10 cellular contexts compared by ENCODE assay signal in the genomic region with DNA sequence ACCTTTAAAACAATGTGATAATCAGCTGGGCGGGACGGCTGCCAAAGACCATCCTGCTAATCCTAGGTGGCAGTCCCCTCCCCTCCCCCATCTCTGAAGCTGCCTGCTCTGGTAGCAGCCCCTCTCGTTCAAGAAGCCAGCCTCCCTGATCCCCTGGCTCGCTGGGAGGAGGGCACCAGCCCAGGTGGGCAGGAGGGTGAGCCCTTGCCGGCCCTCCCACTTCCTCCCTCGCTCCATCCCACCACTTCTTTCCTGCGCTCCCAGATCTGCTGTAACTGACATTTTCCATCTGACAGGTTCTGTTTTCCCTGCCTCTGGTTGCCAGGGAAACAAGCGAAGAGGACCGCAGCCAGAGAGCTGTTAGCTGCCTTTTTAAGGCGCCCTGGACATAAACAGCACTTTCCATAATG.
DNase-seq lines count a peak whose midpoint lies in the region; ATAC-seq and TF ChIP-seq lines count a peak whose summit lies in the region.
"Had no signal": no experiment of that assay in that cellular context is flagged by ENCODE, and none has a peak within 500 bp of the region (broad histone marks: within the 10 kb centered on the region; RNA-seq: fewer than 3 reads in every experiment).

No MANE protein-coding gene starts in this region.

- peak; percentile 94 for ATAC-seq in SK-N-SH treated with all-trans-retinoic acid at 6 μM for 48 hours
- no peak for ATAC-seq in HG03378 (IDR thresholded peaks at IDR 0.05; ENCODE audit: unreplicated experiment)
- ATAC-seq: left lobe of liver had no signal

- peaks cover 46% of the 10 kb centered on the region for H3K27me3 ChIP-seq in iPS-18a (ENCODE audit: control insufficient read depth, insufficient read depth, low read length)
- H3K27me3 ChIP-seq in thyroid gland, result no peaks in the 10 kb centered on the region

- no peak overlapping the region for H3K27ac ChIP-seq in iPS-18a (ENCODE audit: low read length)
- H3K27ac ChIP-seq in thyroid gland, result no peak overlapping the region

- peak overlapping the region; percentile 34 for H3K4me3 ChIP-seq in iPS-18a (ENCODE audit: low read length)
- no peak overlapping the region for H3K4me3 ChIP-seq in thyroid gland (replicated peaks in 1 of 3)

- WGBS in thyroid gland, 2 donors, result 2% methylated on average over 10 of the region's 10 CpGs

- TF ChIP-seq CTCF in thyroid gland (IDR thresholded peaks at IDR 0.05), result no peak

- intact Hi-C loops in thyroid gland (cut with DNase I), result no loop called here

- H3K4me1 ChIP-seq in iPS-18a (ENCODE audit: control insufficient read depth, low read depth, low read length) (peaks cover 16% of the 10 kb centered on the region), thyroid gland (no peaks in the 10 kb centered on the region)

- H3K9me3 ChIP-seq in iPS-18a (ENCODE audit: control insufficient read depth, low read depth, low read length) (no peaks in the 10 kb centered on the region), thyroid gland (no peaks in the 10 kb centered on the region)

- H3K36me3 ChIP-seq in iPS-18a (ENCODE audit: control insufficient read depth, low read depth, low read length) (no peaks in the 10 kb centered on the region), thyroid gland (no peaks in the 10 kb centered on the region)

- no peak for TF ChIP-seq POLR2A in thyroid gland (IDR thresholded peaks at IDR 0.05)

- H3K9ac ChIP-seq in iPS-18a (ENCODE audit: low read length), result peak overlapping the region; percentile 28

- peak; percentile 74 to 93 (median 84) for DNase-seq in NCI-H1417 (lab: John Stamatoyannopoulos, UW)
- DNase-seq in NCI-H1417 treated with DMSO at 0.1 percent for 48 hours (lab: John Stamatoyannopoulos, UW), result no peak
- peak; percentile 46 to 47 for DNase-seq in thyroid gland
- DNase-seq in HK-2 (ENCODE audit: unreplicated experiment), result no peak
- no peak for DNase-seq in AG08396 (ENCODE audit: low spot score)
- DNase-seq: activated CD4-positive, alpha-beta T cell treated with anti-CD3 and anti-CD28 coated beads, Interleukin-2, amount 50 U/mL, for 48 hours had no signal

TF ChIP-seq in SK-N-SH treated with all-trans-retinoic acid at 6 μM for 48 hours, 23 proteins besides CTCF, POLR2A, EP300 and RAD21:
- TF ChIP-seq OSR1 (CRISPR knock-in tag; IDR thresholded peaks at IDR 0.05) (no peak), TSHZ2 (CRISPR knock-in tag; IDR thresholded peaks at IDR 0.05) (peak; percentile 79; the same call in 1 of the 2 replicates), ZNF70 (CRISPR knock-in tag; IDR thresholded peaks at IDR 0.05) (0 out of 2 replicates have a peak, but pooled peaks have one; percentile 8), SNAI2 (CRISPR knock-in tag; IDR thresholded peaks at IDR 0.05) (peak; percentile 18; the same call in 1 of the 2 replicates), ESRRG (CRISPR knock-in tag; IDR thresholded peaks at IDR 0.05) (no peak), ISL1 (CRISPR knock-in tag; IDR thresholded peaks at IDR 0.05) (0 out of 2 replicates have a peak, but pooled peaks have one; percentile 17), CSDC2 (CRISPR knock-in tag; IDR thresholded peaks at IDR 0.05) (no peak), TCF4 (CRISPR knock-in tag; IDR thresholded peaks at IDR 0.05; ENCODE audit: borderline replicate concordance) (peak; percentile 51; the same call in 1 of the 2 replicates), RARB (CRISPR knock-in tag; IDR thresholded peaks at IDR 0.05) (no peak)

Comparison
In these comparisons a context has a peak if more than half of its experiments do, and no peak if none do; other contexts are left out.
1. DNase-seq: peak in NCI-H1417 (3 of 3) and thyroid gland (2 of 2); none in NCI-H1417 treated with DMSO at 0.1 percent for 48 hours (single experiment), HK-2 (single experiment) and AG08396 (single experiment).